Comparison of ENCODE assay signal across 8 cellular contexts in genomic region chr6:83615025-83615999, GRCh38.
DNase-seq lines count a peak whose midpoint lies in the region; ATAC-seq and TF ChIP-seq lines count a peak whose summit lies in the region.

No MANE protein-coding gene starts in this region.

- no peak for TF ChIP-seq POLR2A in spleen (IDR thresholded peaks at IDR 0.05)

- 68 to 75% (median 70%) methylated on average over 6 of the region's 6 CpGs for WGBS in spleen, 5 donors

- H3K4me1 ChIP-seq in spleen = no peaks in the 10 kb centered on the region

- TF ChIP-seq CTCF in spleen (IDR thresholded peaks at IDR 0.05 in 8 of 11, conservative IDR thresholded peaks at IDR 0.05 in 3 of 11) = peak in 8 of 11 experiments; percentile 15 to 51 (median 38)

- no peak overlapping the region for H3K27ac ChIP-seq in spleen

- in situ Hi-C loops in SK-MEL-5 (cut with HindIII; ENCODE audit: low pct_unique_long_range_greater_than_20kb, low sequenced_read_pairs) = no loop called here

- no peaks in the 10 kb centered on the region for H3K36me3 ChIP-seq in spleen

- intact Hi-C loops in spleen (cut with DNase I; ENCODE audit: low total_unique reads) = no loop called here

- H3K9me3 ChIP-seq in spleen = no peaks in the 10 kb centered on the region

- H3K27me3 ChIP-seq in spleen (replicated peaks in 1 of 7) = no peaks in the 10 kb centered on the region

- DNase-seq in CD1c-positive myeloid dendritic cell (ENCODE audit: extremely low spot score) (peak; percentile 45), SK-MEL-5 (ENCODE audit: low read depth, low spot score) (peak; percentile 60), fibroblast of the conjunctiva (ENCODE audit: low read depth) (peak; percentile 12), spleen (peak; percentile 31), 8988T (no peak)
- peak; percentile 37 for DNase-seq in Jurkat, Clone E6-1 (ENCODE audit: low read depth, low spot score)

- peak; percentile 82 for ATAC-seq in GM18907 (IDR thresholded peaks at IDR 0.05; ENCODE audit: unreplicated experiment)
- no peak for ATAC-seq in HG03196 (IDR thresholded peaks at IDR 0.05; ENCODE audit: unreplicated experiment)

- no peak overlapping the region for H3K4me3 ChIP-seq in Jurkat, Clone E6-1 (ENCODE audit: low read length)
- no peak overlapping the region for H3K4me3 ChIP-seq in spleen
